Comparison of ENCODE assay signal across 24 cellular contexts in the genomic region with DNA sequence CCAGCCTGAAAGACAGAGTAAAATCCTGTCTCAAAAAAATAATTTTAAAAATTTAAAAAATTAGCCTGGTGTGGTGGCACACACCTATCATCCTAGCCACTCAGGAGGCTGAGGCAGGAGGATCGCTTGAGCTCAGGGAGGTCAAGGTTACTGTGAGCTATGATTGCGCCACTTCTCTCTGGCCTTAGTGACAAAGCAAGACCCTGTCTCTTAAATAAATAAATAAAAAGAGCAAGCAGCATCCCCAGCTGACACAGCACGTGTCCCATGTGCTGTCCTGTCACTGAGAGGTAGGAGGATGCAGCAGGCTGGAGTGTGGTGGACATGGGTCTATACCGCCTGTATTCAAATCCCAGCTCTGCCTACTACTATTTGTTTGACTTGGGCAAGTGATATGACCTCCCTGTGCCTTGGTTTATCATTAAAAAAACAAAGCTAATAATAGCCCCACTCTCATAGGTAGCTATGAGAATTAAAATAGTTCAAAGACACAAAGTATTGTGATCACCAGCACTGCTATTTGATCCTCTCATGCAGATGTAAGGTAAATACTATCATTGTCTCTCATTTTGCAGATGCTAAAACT. TPM values are rescaled to one million over a fixed set of nuclear protein-coding genes. Genes with fewer than 3 reads are reported as not detected.
DNase-seq lines count a peak whose midpoint lies in the region; ATAC-seq, FAIRE-seq and TF ChIP-seq lines count a peak whose summit lies in the region.
"Had no signal": no experiment of that assay in that cellular context is flagged by ENCODE, and none has a peak within 500 bp of the region (broad histone marks: within the 10 kb centered on the region; RNA-seq: fewer than 3 reads in every experiment).

No MANE protein-coding gene starts in this region.

- H3K9me3 Mint-ChIP-seq in nephron, result no peaks in the 10 kb centered on the region
- H3K9me3 Mint-ChIP-seq: activated T-helper 1 cell treated with anti-CD3 and anti-CD28 coated beads, Interleukin-12 subunit alpha, Interleukin-12 subunit beta, Interleukin-2, Interleukin-4 antibody, amounts not matched to agents 30 ng/mL and 10 ng/mL and 1 ng/mL, durations not matched to agents 14 hours and 24 hours and 36 hours had no signal

- H3K23me2 ChIP-seq in H1 (ENCODE audit: low read depth, low read length), result no peaks in the 10 kb centered on the region

- H3K9me3 ChIP-seq in right atrium auricular region, result no peaks in the 10 kb centered on the region
- no peaks in the 10 kb centered on the region; a peak in 1 of 4 replicates for H3K9me3 ChIP-seq in H1 (ENCODE audit: insufficient read depth in 2 of 2, low read depth in 1 of 2, low read length in 1 of 2)
- H3K9me3 ChIP-seq in mammary epithelial cell (replicated peaks; ENCODE audit: insufficient read depth, low read length), result no peaks in the 10 kb centered on the region
- H3K9me3 ChIP-seq: psoas muscle had no signal

- no peak for ATAC-seq in Right ventricle myocardium superior (ENCODE audit: poor library complexity)
- no peak for ATAC-seq in HG03432 (IDR thresholded peaks at IDR 0.05; ENCODE audit: unreplicated experiment)
- ATAC-seq: activated CD4-positive, alpha-beta T cell treated with anti-CD3 and anti-CD28 coated beads for 36 hours; activated CD8-positive, alpha-beta memory T cell treated with anti-CD3 and anti-CD28 coated beads, Interleukin-2, amount 10 ng/mL, durations not matched to agents 7 days and 5 days; GM12878 had no signal

- POLR2A ChIA-PET in H1 (lab: Charles Lee; ENCODE audit: partially characterized antibody), result interaction anchor here (0.6 to 2.0 kb wide), 6 partner anchors 11 to 952 kb away, joined by 3 to 8 read pairs (median 4); no protein-coding TSS in a partner anchor

- peaks cover 70% of the 10 kb centered on the region for H3K4me1 Mint-ChIP-seq in nephron

- no peak overlapping the region for H2BK120ac ChIP-seq in H1 (replicated peaks; ENCODE audit: low read depth, low read length)

- H3K4me2 ChIP-seq in H1 (ENCODE audit: insufficient read depth in 1 of 2, low read depth in 2 of 2, low read length in 2 of 2), result no peak overlapping the region
- H3K4me2 ChIP-seq in mammary epithelial cell (ENCODE audit: insufficient read depth, low read depth, low read length), result no peak overlapping the region

- H4K91ac ChIP-seq in H1 (replicated peaks; ENCODE audit: insufficient read length, low read length), result no peak overlapping the region

- no peak for FAIRE-seq in H1 (lab: Jason Lieb, UNC)
- FAIRE-seq: colon, GM12878, small intestine, TTC549 had no signal

- H3K27me3 ChIP-seq in right atrium auricular region, result no peaks in the 10 kb centered on the region
- no peaks in the 10 kb centered on the region; a peak in 1 of 7 replicates for H3K27me3 ChIP-seq in H1 (replicated peaks in 1 of 4; ENCODE audit: control insufficient read depth in 3 of 4, extremely low read depth in 1 of 4, insufficient read depth in 3 of 4, low read length in 3 of 4)
- no peaks in the 10 kb centered on the region for H3K27me3 ChIP-seq in mammary epithelial cell (ENCODE audit: insufficient read depth, low read length)
- H3K27me3 ChIP-seq: brain microvascular endothelial cell had no signal

- H2BK20ac ChIP-seq in H1 (ENCODE audit: low read length), result no peak overlapping the region

- no peak overlapping the region for H4K5ac ChIP-seq in H1 (ENCODE audit: insufficient read length, low read depth, low read length)

- TF ChIP-seq RAD21 in H1 (IDR thresholded peaks at IDR 0.05 in 1 of 2, conservative IDR thresholded peaks at IDR 0.05 in 1 of 2; ENCODE audit: low read depth in 2 of 2, low read length in 2 of 2), result no peak

- H3K23ac ChIP-seq in H1 (ENCODE audit: insufficient read length), result no peak overlapping the region

- no peak overlapping the region for H3K4me3 Mint-ChIP-seq in nephron
- H3K4me3 Mint-ChIP-seq: activated CD4-positive, alpha-beta T cell treated with anti-CD3 and anti-CD28 coated beads for 36 hours; activated CD8-positive, alpha-beta memory T cell treated with anti-CD3 and anti-CD28 coated beads, Interleukin-2, amount 10 ng/mL, durations not matched to agents 7 days and 5 days; activated naive CD8-positive, alpha-beta T cell; activated T-helper 1 cell treated with anti-CD3 and anti-CD28 coated beads, Interleukin-12 subunit alpha, Interleukin-12 subunit beta, Interleukin-2, Interleukin-4 antibody, amounts not matched to agents 30 ng/mL and 10 ng/mL and 1 ng/mL, durations not matched to agents 14 hours and 24 hours and 36 hours had no signal

- H3K27ac Mint-ChIP-seq in nephron, result peak overlapping the region in 2 of 3 experiments; percentile 79 to 85
- H3K27ac Mint-ChIP-seq: activated CD4-positive, alpha-beta T cell treated with anti-CD3 and anti-CD28 coated beads for 36 hours; activated CD8-positive, alpha-beta memory T cell treated with anti-CD3 and anti-CD28 coated beads, Interleukin-2, amount 10 ng/mL, durations not matched to agents 7 days and 5 days; activated naive CD8-positive, alpha-beta T cell; activated T-helper 1 cell treated with anti-CD3 and anti-CD28 coated beads, Interleukin-12 subunit alpha, Interleukin-12 subunit beta, Interleukin-2, Interleukin-4 antibody, amounts not matched to agents 30 ng/mL and 10 ng/mL and 1 ng/mL, durations not matched to agents 14 hours and 24 hours and 36 hours had no signal

- H3K36me3 ChIP-seq in right atrium auricular region (no peaks in the 10 kb centered on the region), H1 (ENCODE audit: control insufficient read depth in 2 of 4, insufficient read depth in 4 of 4, low read length in 3 of 4) (no peaks in the 10 kb centered on the region), mammary epithelial cell (ENCODE audit: insufficient read depth, low read length) (no peaks in the 10 kb centered on the region)
- H3K36me3 ChIP-seq: brain microvascular endothelial cell had no signal

- no peaks in the 10 kb centered on the region for H3K36me3 Mint-ChIP-seq in nephron (ENCODE audit: low read depth)

- H3K27ac ChIP-seq in right atrium auricular region (peak overlapping the region; percentile 88 to 94), H1 (ENCODE audit: low read depth, low read length) (no peak overlapping the region), mammary epithelial cell (ENCODE audit: insufficient read depth, low read depth, low read length) (no peak overlapping the region)
- H3K27ac ChIP-seq: brain microvascular endothelial cell, psoas muscle had no signal

- H3K79me2 ChIP-seq in H1 (ENCODE audit: control insufficient read depth in 1 of 2, insufficient read depth in 2 of 2, low read length in 2 of 2) (no peaks in the 10 kb centered on the region), mammary epithelial cell (ENCODE audit: insufficient read depth, low read length) (peaks cover 16% of the 10 kb centered on the region)

- intact Hi-C loops in Right ventricle myocardium superior (cut with DNase I) (no loop called here), mammary epithelial cell (cut with micrococcal nuclease) (no loop called here)

- H2AK5ac ChIP-seq in H1 (ENCODE audit: low read depth, low read length), result no peak overlapping the region

- CTCF ChIA-PET in H1 (lab: Charles Lee; ENCODE audit: partially characterized antibody), result interaction anchor here (0.6 to 13.2 kb wide), 14 partner anchors 9 to 94 kb away, joined by 3 to 168 read pairs (median 4); no protein-coding TSS in a partner anchor
- CTCF ChIA-PET in mammary epithelial cell (lab: Charles Lee; ENCODE audit: low non-redundant PET), result interaction anchor here (0.6 kb wide), 1 partner anchor 22 kb away, joined by 3 read pairs; no protein-coding TSS in a partner anchor

- H2BK15ac ChIP-seq in H1 (ENCODE audit: low read length), result no peak overlapping the region

- TF ChIP-seq CTCF in right atrium auricular region (IDR thresholded peaks at IDR 0.05) (no peak), H1 (IDR thresholded peaks at IDR 0.05; ENCODE audit: control extremely low read depth in 1 of 3, insufficient read depth in 1 of 3, low read depth in 1 of 3, low read length in 3 of 3) (no peak), nephron (IDR thresholded peaks at IDR 0.05; ENCODE audit: unreplicated experiment in 3 of 3) (no peak), mammary epithelial cell (conservative IDR thresholded peaks at IDR 0.05 in 1 of 2, IDR thresholded peaks at IDR 0.05 in 1 of 2; ENCODE audit: extremely low read depth in 1 of 2, insufficient read depth in 1 of 2, low read depth in 1 of 2, low read length in 2 of 2) (no peak)

- H2AFZ ChIP-seq in H1 (ENCODE audit: low read length), result no peak overlapping the region
- no peak overlapping the region for H2AFZ ChIP-seq in mammary epithelial cell (ENCODE audit: low read depth, low read length)

- 94% methylated on average over 3 of the region's 4 CpGs; no CpG with 5 or more reads in 1 of the 2 experiments for WGBS in H1 (ENCODE audit: extremely low coverage in 1 of 2, insufficient coverage in 1 of 2, insufficient read length in 1 of 2, insufficient replicate concordance in 2 of 2, low coverage in 1 of 2, low lambda C conversion rate in 2 of 2, missing lambda C conversion rate in 1 of 2), 2 experiments
- WGBS in mammary epithelial cell (ENCODE audit: low coverage, missing lambda C conversion rate), result 82% methylated on average over 3 of the region's 4 CpGs

- no peaks in the 10 kb centered on the region for H4K20me1 ChIP-seq in H1 (replicated peaks in 1 of 2; ENCODE audit: control insufficient read depth in 1 of 2, insufficient read depth in 2 of 2, low read length in 2 of 2)
- no peaks in the 10 kb centered on the region for H4K20me1 ChIP-seq in mammary epithelial cell (ENCODE audit: insufficient read depth, low read length)

- no peak overlapping the region for H3K56ac ChIP-seq in H1 (replicated peaks; ENCODE audit: insufficient read length, low read depth, low read length)

- no peak overlapping the region for H3K4ac ChIP-seq in H1 (replicated peaks; ENCODE audit: insufficient read length, low read depth, low read length)

- no TSS peak for BruUV-seq in mammary epithelial cell (replicated peaks; lab: Mats Ljungman, UMichigan)

- no peak for TF ChIP-seq EP300 in H1 (IDR thresholded peaks at IDR 0.05; ENCODE audit: borderline replicate concordance in 1 of 2, low read depth in 2 of 2, low read length in 2 of 2)

- H2BK12ac ChIP-seq in H1 (ENCODE audit: low read depth, low read length), result no peak overlapping the region

- H2BK5ac ChIP-seq in H1 (ENCODE audit: low read depth, low read length), result no peak overlapping the region

- dilution Hi-C loops in mammary epithelial cell (cut with HindIII; ENCODE audit: low sequenced_read_pairs), result no loop called here

- no peak overlapping the region for H3K14ac ChIP-seq in H1 (ENCODE audit: insufficient read length)

- in situ Hi-C loops in mammary epithelial cell (cut with MboI; ENCODE audit: low sequenced_read_pairs in 2 of 2), result no loop called here

- peaks cover 11% of the 10 kb centered on the region for H3K27me3 Mint-ChIP-seq in nephron (ENCODE audit: low read depth)
- H3K27me3 Mint-ChIP-seq: activated CD4-positive, alpha-beta T cell treated with anti-CD3 and anti-CD28 coated beads for 36 hours; activated CD8-positive, alpha-beta memory T cell treated with anti-CD3 and anti-CD28 coated beads, Interleukin-2, amount 10 ng/mL, durations not matched to agents 7 days and 5 days; activated naive CD8-positive, alpha-beta T cell had no signal

- H4K8ac ChIP-seq in H1 (ENCODE audit: extremely low read depth, insufficient read depth, low read length), result no peak overlapping the region

- peaks cover 9% of the 10 kb centered on the region for H3K79me1 ChIP-seq in H1 (ENCODE audit: low read depth, low read length)

- H3K4me1 ChIP-seq in right atrium auricular region, result peaks cover 0 to 68% of the 10 kb centered on the region in 2 donors
- peaks cover 16 to 48% (median 25%) of the 10 kb centered on the region in 4 experiments for H3K4me1 ChIP-seq in H1 (replicated peaks in 1 of 4; ENCODE audit: control insufficient read depth in 3 of 4, insufficient read depth in 4 of 4, low read length in 3 of 4)
- peaks cover 44% of the 10 kb centered on the region for H3K4me1 ChIP-seq in mammary epithelial cell (ENCODE audit: insufficient read depth, low read length)

- H3K9ac ChIP-seq in H1 (replicated peaks in 1 of 4; ENCODE audit: extremely low read depth in 1 of 4, low read depth in 3 of 4, low read length in 3 of 4) (no peak overlapping the region), mammary epithelial cell (ENCODE audit: insufficient read depth, low read length) (no peak overlapping the region)

- no peak for DNase-seq in right atrium auricular region (ENCODE audit: low spot score)
- DNase-seq in Right ventricle myocardium superior, result no peak
- no peak for DNase-seq in H1 (ENCODE audit: low read depth in 1 of 2, low spot score in 2 of 2)
- DNase-seq in hepatic stellate cell (ENCODE audit: low spot score), result no peak
- no peak for DNase-seq in ureter (ENCODE audit: low spot score)
- DNase-seq in mammary epithelial cell, result no peak
- DNase-seq: activated CD4-positive, alpha-beta T cell treated with anti-CD3 and anti-CD28 coated beads for 36 hours; activated CD8-positive, alpha-beta memory T cell treated with anti-CD3 and anti-CD28 coated beads, Interleukin-2, amount 10 ng/mL, durations not matched to agents 7 days and 5 days; brain microvascular endothelial cell; NCI-H1048; NCI-H187; NCI-H2227 treated with DMSO at 0.1 percent for 48 hours; SHP77 treated with DMSO at 0.1 percent for 48 hours; small intestine; stimulated activated naive CD4-positive, alpha-beta T cell treated with Interleukin-2 at 50 U/mL for 16 hours; trophoblast cell had no signal

- H3K4me3 ChIP-seq in right atrium auricular region, result no peak overlapping the region
- no peak overlapping the region for H3K4me3 ChIP-seq in H1 (ENCODE audit: extremely low read depth in 1 of 4, insufficient read depth in 2 of 4, low read depth in 3 of 4, low read length in 4 of 4)
- no peak overlapping the region for H3K4me3 ChIP-seq in mammary epithelial cell (replicated peaks in 1 of 3; ENCODE audit: insufficient read depth in 1 of 3, low read depth in 2 of 3, low read length in 3 of 3)
- H3K4me3 ChIP-seq: GM12878, psoas muscle had no signal

- TF ChIP-seq POLR2A in H1 (IDR thresholded peaks at IDR 0.05; ENCODE audit: control extremely low read depth in 1 of 2, low read depth in 2 of 2, low read length in 2 of 2), result no peak

- no peak overlapping the region for H3K18ac ChIP-seq in H1 (ENCODE audit: extremely low read depth, low read length)

RNA-seq across cellular contexts. Expression of gene ECE1, which starts 22.2 kb away (rescaled TPM):
- total RNA-seq in right atrium auricular region, result 100 to 1,000 TPM in 1 of 2 donors, 10 to 100 TPM in 1; 83.7 to 152 TPM
- total RNA-seq in Right ventricle myocardium superior, result 45.3 TPM
- total RNA-seq in H1 (2021; fragmentation: NEBNext Ultra II Directional; extraction: Animal tissue kit (Norgen Biotek cat#: 25700)), result 36.8 and 37.1 TPM in 2 replicates
- 21.4 and 26.7 TPM in 2 replicates for polyA plus RNA-seq in H1 (2011; rRNA removed)
- 15.9 TPM for polyA plus RNA-seq in H1 (2011; cell fraction: cytosol; rRNA removed)
- polyA plus RNA-seq in H1 (2011; cell fraction: nucleus; rRNA removed), result 24.2 TPM
- 23.4 to 31.1 TPM (median 26.4 TPM) in 4 replicates for polyA plus RNA-seq in H1 (2012, experiment 1 of 2)
- polyA plus RNA-seq in H1 (2012, experiment 2 of 2), result 17.3 TPM
- 44.8 TPM for polyA plus RNA-seq in H1 (2013, experiment 1 of 2)
- 44.6 TPM for polyA plus RNA-seq in H1 (2013, experiment 2 of 2)
- 23.9 and 27.9 TPM in 2 replicates for polyA minus RNA-seq in H1 (2011; rRNA and poly(A)+ RNA removed)
- polyA minus RNA-seq in H1 (2011; cell fraction: cytosol; rRNA and poly(A)+ RNA removed), result 13.4 TPM
- polyA minus RNA-seq in H1 (2011; cell fraction: nucleus; rRNA and poly(A)+ RNA removed), result 12.3 TPM
- 131 TPM for total RNA-seq in ureter
- total RNA-seq in mammary epithelial cell, result 100 to 1,000 TPM in 1 of 2 donors, 10 to 100 TPM in 1; 86.3 to 153 TPM
- polyA plus RNA-seq in mammary epithelial cell, result 65.7 TPM
- 75.5 TPM for polyA minus RNA-seq in mammary epithelial cell

Comparison
In these comparisons a context has a peak if more than half of its experiments do, and no peak if none do; other contexts are left out.
1. H3K27ac ChIP-seq: peak in right atrium auricular region (2 of 2); none in H1 (single experiment) and mammary epithelial cell (single experiment).